In genomic region chr9:16885896-16886295, GRCh38 we compare ENCODE assay signal across 15 cellular contexts.
"Had no signal": no experiment of that assay in that cellular context is flagged by ENCODE, and none has a peak within 500 bp of the region (broad histone marks: within the 10 kb centered on the region; RNA-seq: fewer than 3 reads in every experiment).

No MANE protein-coding gene starts in this region.

- H3K4me3 ChIP-seq: esophagus muscularis mucosa, gastrocnemius medialis, psoas muscle, right lobe of liver, tibial artery had no signal

- ATAC-seq: gastrocnemius medialis; left lobe of liver; psoas muscle; stimulated activated effector memory CD8-positive, alpha-beta T cell treated with anti-CD3 and anti-CD28 coated beads, Interleukin-12 subunit alpha, Interleukin-12 subunit beta, amount 100 ng/mL, for 72 hours; stimulated activated naive CD8-positive, alpha-beta T cell treated with anti-CD3 and anti-CD28 coated beads, Interleukin-15, Interleukin-2, amounts not matched to agents 100 U/mL and 50 U/mL, for 24 hours had no signal

- DNase-seq: effector memory CD4-positive, alpha-beta T cell; gastrocnemius medialis; glutamatergic neuron; mammary epithelial cell; nephron progenitor cell; psoas muscle; retina; right lobe of liver; stimulated activated CD4-positive, alpha-beta T cell treated with anti-CD3 and anti-CD28 coated beads, Interleukin-4, amount 100 ng/mL, for 1 hour; stimulated activated CD8-positive, alpha-beta memory T cell treated with anti-CD3 and anti-CD28 coated beads, Interleukin-4, amount 100 ng/mL, for 48 hours; stimulated activated naive CD8-positive, alpha-beta T cell treated with anti-CD3 and anti-CD28 coated beads, Interleukin-15, Interleukin-2, amounts not matched to agents 100 U/mL and 50 U/mL, for 24 hours; tibial artery had no signal

- H3K4me1 ChIP-seq: gastrocnemius medialis, psoas muscle, right lobe of liver, tibial artery had no signal

- H3K27me3 ChIP-seq: esophagus muscularis mucosa, gastrocnemius medialis, right lobe of liver, tibial artery had no signal

- H3K9me3 ChIP-seq: esophagus muscularis mucosa, gastrocnemius medialis, psoas muscle, right lobe of liver, tibial artery had no signal

- H3K27ac ChIP-seq: gastrocnemius medialis, psoas muscle, right lobe of liver, tibial artery had no signal

- H3K36me3 ChIP-seq: esophagus muscularis mucosa, gastrocnemius medialis, right lobe of liver, tibial artery had no signal
